38 cellular contexts compared by ENCODE assay signal in the genomic region with DNA sequence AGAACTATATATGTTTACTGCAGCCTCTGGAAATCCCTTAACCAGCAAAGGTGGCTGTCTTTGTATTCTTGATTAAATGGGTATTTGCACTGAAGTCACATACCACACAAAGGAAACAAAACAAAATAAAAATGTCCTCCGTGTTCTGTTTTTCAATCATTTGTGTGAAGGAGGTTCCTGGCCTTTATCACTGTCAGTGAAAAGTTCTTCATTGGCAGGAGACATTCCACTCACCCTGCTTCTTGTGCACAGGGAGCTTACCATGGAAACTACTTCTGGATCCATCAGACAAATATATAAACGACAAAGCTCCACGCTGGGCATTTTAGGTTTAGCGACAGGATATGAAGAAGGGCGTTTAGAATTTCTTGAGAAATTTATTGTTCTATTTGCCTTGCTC. TPM values are rescaled to one million over a fixed set of nuclear protein-coding genes. Genes with fewer than 3 reads are reported as not detected.
"Had no signal": no experiment of that assay in that cellular context is flagged by ENCODE, and none has a peak within 500 bp of the region (broad histone marks: within the 10 kb centered on the region; RNA-seq: fewer than 3 reads in every experiment).

No MANE protein-coding gene starts in this region.

- H3K4me3 ChIP-seq: MG63 had no signal

- H3K9me3 ChIP-seq: MG63 had no signal

- H3K36me3 ChIP-seq: MG63 had no signal

- DNase-seq: Kasumi-1, MG63, MM.1S, MV-4-11, NCI-H1048, NCI-H1092, NCI-H1092 treated with DMSO at 0.1 percent for 48 hours, NCI-H1105, NCI-H1105 treated with DMSO at 0.1 percent for 48 hours, NCI-H1417, NCI-H1417 treated with DMSO at 0.1 percent for 48 hours, NCI-H1436, NCI-H1436 treated with DMSO at 0.1 percent for 48 hours, NCI-H146, NCI-H1694, NCI-H1694 treated with DMSO at 0.1 percent for 48 hours, NCI-H187, NCI-H187 treated with DMSO at 0.1 percent for 48 hours, NCI-H1930, NCI-H2029, NCI-H2029 treated with DMSO at 0.1 percent for 48 hours, NCI-H2081, NCI-H2081 treated with DMSO at 0.1 percent for 48 hours, NCI-H2107, NCI-H2171, NCI-H2171 treated with DMSO at 0.1 percent for 48 hours, NCI-H2227 treated with DMSO at 0.1 percent for 48 hours, NCI-H226, NCI-H345, NCI-H446, NCI-H446 treated with DMSO at 0.1 percent for 48 hours, NCI-H510A, NCI-H510A treated with DMSO at 0.1 percent for 48 hours, NCI-H524, NCI-H524 treated with DMSO at 0.1 percent for 48 hours, NCI-H526 had no signal

- H3K27me3 ChIP-seq: MG63 had no signal

RNA-seq across cellular contexts. Expression of gene NKX2-8, which starts 5.7 kb away (rescaled TPM):
- total RNA-seq: LHCN-M2, M059J had no signal
